ENCODE assay signal across 1 cellular context in genomic region chr11:11842426-11843008, GRCh38.
TF ChIP-seq lines count a peak whose summit lies in the region.

No MANE protein-coding gene starts in this region.

TF ChIP-seq in K562, 482 proteins besides CTCF, POLR2A, EP300 and RAD21 (continued from another document):
- TF ChIP-seq HMBOX1 (IDR thresholded peaks at IDR 0.05) (peak; percentile 75), TRIM25 (IDR thresholded peaks at IDR 0.05; ENCODE audit: borderline replicate concordance) (no peak), HNRNPH1 (optimal IDR thresholded peaks at IDR 0.05; ENCODE audit: low read depth, low read length) (no peak), ZBTB7A (IDR thresholded peaks at IDR 0.05; ENCODE audit: borderline replicate concordance, control insufficient read depth, low read depth, low read length) (no peak), PURB (CRISPR knock-in tag; IDR thresholded peaks at IDR 0.05; ENCODE audit: low read depth) (no peak), THRB (CRISPR knock-in tag; conservative IDR thresholded peaks at IDR 0.05) (no peak), ZNF830 (CRISPR knock-in tag; IDR thresholded peaks at IDR 0.05) (no peak), FOS (IDR thresholded peaks at IDR 0.05; ENCODE audit: extremely low read depth, insufficient read length) (no peak), MTF1 (CRISPR knock-in tag; IDR thresholded peaks at IDR 0.05; ENCODE audit: borderline replicate concordance) (no peak), CHD2 (IDR thresholded peaks at IDR 0.05; ENCODE audit: low read depth, low read length) (no peak), RCOR1 (IDR thresholded peaks at IDR 0.05; ENCODE audit: borderline replicate concordance in 1 of 2, low read depth in 2 of 2, low read length in 2 of 2) (no peak), ZNF174 (CRISPR knock-in tag; IDR thresholded peaks at IDR 0.05) (no peak), THRA (IDR thresholded peaks at IDR 0.05) (no peak), PYGO2 (tag; IDR thresholded peaks at IDR 0.05) (0 out of 2 replicates have a peak, but pooled peaks have one; percentile 10), SFPQ (IDR thresholded peaks at IDR 0.05; ENCODE audit: low read depth, low read length) (no peak), ZNF408 (CRISPR knock-in tag; IDR thresholded peaks at IDR 0.05; ENCODE audit: low read depth) (no peak), SRSF1 (IDR thresholded peaks at IDR 0.05; ENCODE audit: low read depth, low read length) (no peak), ZNF175 (CRISPR knock-in tag; IDR thresholded peaks at IDR 0.05; ENCODE audit: low read depth) (no peak), ZNF75A (CRISPR knock-in tag; IDR thresholded peaks at IDR 0.05) (no peak), TSHZ1 (CRISPR knock-in tag; IDR thresholded peaks at IDR 0.05) (no peak), ARID1B (IDR thresholded peaks at IDR 0.05) (no peak), NFIX (CRISPR knock-in tag; IDR thresholded peaks at IDR 0.05; ENCODE audit: low read depth) (no peak), MEF2A (IDR thresholded peaks at IDR 0.05; ENCODE audit: control insufficient read depth, low read depth, low read length) (0 out of 2 replicates have a peak, but pooled peaks have one; percentile 11), L3MBTL2 (IDR thresholded peaks at IDR 0.05) (no peak), ELF2 (CRISPR knock-in tag; IDR thresholded peaks at IDR 0.05) (no peak), CAMTA2 (CRISPR knock-in tag; conservative IDR thresholded peaks at IDR 0.05) (no peak), FOXP4 (CRISPR knock-in tag; IDR thresholded peaks at IDR 0.05; ENCODE audit: borderline replicate concordance) (no peak), BCLAF1 (IDR thresholded peaks at IDR 0.05; ENCODE audit: borderline replicate concordance in 1 of 2, control insufficient read depth in 1 of 2, low read depth in 2 of 2, low read length in 1 of 2) (no peak), ZNF24 (IDR thresholded peaks at IDR 0.05) (no peak), ETS2 (tag; IDR thresholded peaks at IDR 0.05; ENCODE audit: borderline replicate concordance, poor library complexity, severe bottlenecking) (no peak), CC2D1A (IDR thresholded peaks at IDR 0.05) (no peak), RERE (CRISPR knock-in tag; IDR thresholded peaks at IDR 0.05; ENCODE audit: borderline replicate concordance) (no peak), BRD4 (IDR thresholded peaks at IDR 0.05) (no peak), ZNF583 (CRISPR knock-in tag; IDR thresholded peaks at IDR 0.05) (no peak), FOXM1 (IDR thresholded peaks at IDR 0.05; ENCODE audit: low read depth) (peak; percentile 20; the same call in 1 of the 2 replicates), FOXM1 (CRISPR knock-in tag; IDR thresholded peaks at IDR 0.05; ENCODE audit: low read depth) (no peak), EGR1 (conservative IDR thresholded peaks at IDR 0.05) (0 out of 2 replicates have a peak, but pooled peaks have one; percentile 1), ZNF436 (CRISPR knock-in tag; IDR thresholded peaks at IDR 0.05) (no peak), EWSR1 (IDR thresholded peaks at IDR 0.05; ENCODE audit: borderline replicate concordance, low read depth, partially characterized antibody) (no peak)
